ENCODE assay signal across 20 cellular contexts in the genomic region with DNA sequence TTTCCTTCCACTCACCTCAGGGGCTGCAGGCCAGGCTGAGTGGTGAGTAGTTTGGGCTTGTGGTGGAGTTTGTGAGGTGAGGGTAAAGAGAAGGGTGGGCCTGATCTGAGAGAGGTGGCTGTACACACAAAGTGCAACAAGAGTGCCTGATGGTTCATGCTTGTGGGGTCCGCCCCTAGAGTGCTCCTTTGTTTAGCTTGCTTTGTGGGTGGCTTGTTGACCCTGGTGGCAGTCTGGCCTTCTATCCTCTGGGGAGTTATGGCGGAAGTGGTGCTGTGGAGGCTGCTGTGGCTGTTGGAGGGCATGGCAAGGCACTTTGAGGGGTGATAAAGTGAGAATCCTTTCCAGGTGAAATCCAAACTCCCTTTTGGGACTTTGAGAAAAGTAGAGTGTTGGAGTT. TPM values are rescaled to one million over a fixed set of nuclear protein-coding genes. Genes with fewer than 3 reads are reported as not detected.
DNase-seq lines count a peak whose midpoint lies in the region; ATAC-seq and TF ChIP-seq lines count a peak whose summit lies in the region.
"Had no signal": no experiment of that assay in that cellular context is flagged by ENCODE, and none has a peak within 500 bp of the region (broad histone marks: within the 10 kb centered on the region; RNA-seq: fewer than 3 reads in every experiment).

No MANE protein-coding gene starts in this region.

- WGBS in gastroesophageal sphincter (ENCODE audit: low coverage in 1 of 2), 2 donors = 93% methylated on average over 2 of the region's 2 CpGs; no CpG with 5 or more reads in 1 of the 2 donors

- H3K4me1 Mint-ChIP-seq in activated T-helper 1 cell treated with anti-CD3 and anti-CD28 coated beads, Interleukin-12 subunit alpha, Interleukin-12 subunit beta, Interleukin-2, Interleukin-4 antibody, amounts not matched to agents 30 ng/mL and 10 ng/mL and 1 ng/mL, durations not matched to agents 14 hours and 24 hours and 36 hours (ENCODE audit: low read depth) = peaks cover 56% of the 10 kb centered on the region
- peaks cover 53 to 60% (median 54%) of the 10 kb centered on the region in 3 donors for H3K4me1 Mint-ChIP-seq in T-cell

- H3K4me3 Mint-ChIP-seq in activated T-helper 1 cell treated with anti-CD3 and anti-CD28 coated beads, Interleukin-12 subunit alpha, Interleukin-12 subunit beta, Interleukin-2, Interleukin-4 antibody, amounts not matched to agents 30 ng/mL and 10 ng/mL and 1 ng/mL, durations not matched to agents 14 hours and 24 hours and 36 hours = no peak overlapping the region
- peak overlapping the region in 1 of 3 donors; percentile 23 for H3K4me3 Mint-ChIP-seq in T-cell

- no peaks in the 10 kb centered on the region for H3K27me3 Mint-ChIP-seq in activated T-helper 1 cell treated with anti-CD3 and anti-CD28 coated beads, Interleukin-12 subunit alpha, Interleukin-12 subunit beta, Interleukin-2, Interleukin-4 antibody, amounts not matched to agents 30 ng/mL and 10 ng/mL and 1 ng/mL, durations not matched to agents 14 hours and 24 hours and 36 hours (ENCODE audit: insufficient read depth)
- H3K27me3 Mint-ChIP-seq in T-cell = no peaks in the 10 kb centered on the region

- POLR2A ChIA-PET in T-cell (lab: Charles Lee) = no interaction called here

- DNase-seq in GM12865 (ENCODE audit: low read depth) = peak; percentile 41
- DNase-seq in activated T-helper 1 cell treated with anti-CD3 and anti-CD28 coated beads, Interleukin-12 subunit alpha, Interleukin-12 subunit beta, Interleukin-2, Interleukin-4 antibody, amounts not matched to agents 30 ng/mL and 10 ng/mL and 1 ng/mL, durations not matched to agents 14 hours and 24 hours and 36 hours (ENCODE audit: low spot score) = no peak
- DNase-seq in mesenteric fat pad (ENCODE audit: low spot score) = peak; percentile 5
- DNase-seq in nucleus accumbens (lab: John Stamatoyannopoulos, UW) = no peak
- no peak for DNase-seq in T-cell
- DNase-seq: activated T-cell treated with anti-CD3 and anti-CD28 coated beads, Interleukin-2, amount 50 U/mL, for 48 hours; central memory CD4-positive, alpha-beta T cell; effector CD8-positive, alpha-beta T cell; H7; heart right ventricle; KG1; NCI-H1105 treated with DMSO at 0.1 percent for 48 hours; NCI-H82; posterior cingulate gyrus; RPMI8226; stimulated activated CD4-positive, alpha-beta T cell treated with anti-CD3 and anti-CD28 coated beads, Interleukin-2, amount 100 ng/mL, for 48 hours had no signal

- TF ChIP-seq EP300 in gastroesophageal sphincter (IDR thresholded peaks at IDR 0.05) = no peak

- H3K36me3 Mint-ChIP-seq in activated T-helper 1 cell treated with anti-CD3 and anti-CD28 coated beads, Interleukin-12 subunit alpha, Interleukin-12 subunit beta, Interleukin-2, Interleukin-4 antibody, amounts not matched to agents 30 ng/mL and 10 ng/mL and 1 ng/mL, durations not matched to agents 14 hours and 24 hours and 36 hours (ENCODE audit: low read depth) = peaks cover 36% of the 10 kb centered on the region
- H3K36me3 Mint-ChIP-seq in T-cell = peaks cover 42% of the 10 kb centered on the region

- no peaks in the 10 kb centered on the region for H3K27me3 ChIP-seq in gastroesophageal sphincter
- H3K27me3 ChIP-seq: heart right ventricle, vagina had no signal

- peak overlapping the region; percentile 69 for H3K27ac Mint-ChIP-seq in activated T-helper 1 cell treated with anti-CD3 and anti-CD28 coated beads, Interleukin-12 subunit alpha, Interleukin-12 subunit beta, Interleukin-2, Interleukin-4 antibody, amounts not matched to agents 30 ng/mL and 10 ng/mL and 1 ng/mL, durations not matched to agents 14 hours and 24 hours and 36 hours
- H3K27ac Mint-ChIP-seq in T-cell = no peak overlapping the region

- no peak for TF ChIP-seq POLR2A in gastroesophageal sphincter (IDR thresholded peaks at IDR 0.05)

- H3K9me3 Mint-ChIP-seq in activated T-helper 1 cell treated with anti-CD3 and anti-CD28 coated beads, Interleukin-12 subunit alpha, Interleukin-12 subunit beta, Interleukin-2, Interleukin-4 antibody, amounts not matched to agents 30 ng/mL and 10 ng/mL and 1 ng/mL, durations not matched to agents 14 hours and 24 hours and 36 hours = no peaks in the 10 kb centered on the region
- H3K9me3 Mint-ChIP-seq in T-cell = no peaks in the 10 kb centered on the region

- CTCF ChIA-PET in T-cell (lab: Charles Lee) = no interaction called here

- no peaks in the 10 kb centered on the region for H3K9me3 ChIP-seq in gastroesophageal sphincter
- H3K9me3 ChIP-seq: heart right ventricle, vagina had no signal

- no peak for TF ChIP-seq CTCF in GM12865 (IDR thresholded peaks at IDR 0.05; ENCODE audit: insufficient read depth, low read depth, low read length, missing control alignments)
- no peak for TF ChIP-seq CTCF in gastroesophageal sphincter (IDR thresholded peaks at IDR 0.05)

- peaks cover 0 to 40% of the 10 kb centered on the region in 2 donors for H3K36me3 ChIP-seq in gastroesophageal sphincter

- ATAC-seq in HG03442 (IDR thresholded peaks at IDR 0.05; ENCODE audit: unreplicated experiment) = peak; percentile 45
- ATAC-seq in gastroesophageal sphincter = no peak
- ATAC-seq in T-cell (replicated peaks in 1 of 4) = no peak

- H3K4me3 ChIP-seq in GM12865 (ENCODE audit: low read depth, low read length) (no peak overlapping the region), gastroesophageal sphincter (no peak overlapping the region)
- H3K4me3 ChIP-seq: heart right ventricle, lung, vagina had no signal

- H3K27ac ChIP-seq in gastroesophageal sphincter = no peak overlapping the region
- H3K27ac ChIP-seq: heart right ventricle, vagina had no signal

- intact Hi-C loops in activated T-helper 1 cell treated with anti-CD3 and anti-CD28 coated beads, Interleukin-12 subunit alpha, Interleukin-12 subunit beta, Interleukin-2, Interleukin-4 antibody, amounts not matched to agents 30 ng/mL and 10 ng/mL and 1 ng/mL, durations not matched to agents 14 hours and 24 hours and 36 hours (cut with micrococcal nuclease) = no loop called here

- peaks cover 0 to 36% (median 15%) of the 10 kb centered on the region in 3 donors for H3K4me1 ChIP-seq in gastroesophageal sphincter

RNA-seq across cellular contexts. Expression of a gene that starts 10.6 kb away (rescaled TPM):
- 121 TPM in 2 replicates for total RNA-seq in activated T-helper 1 cell treated with anti-CD3 and anti-CD28 coated beads, Interleukin-12 subunit alpha, Interleukin-12 subunit beta, Interleukin-2, Interleukin-4 antibody, amounts not matched to agents 30 ng/mL and 10 ng/mL and 1 ng/mL, durations not matched to agents 14 hours and 24 hours and 36 hours
- total RNA-seq in mesenteric fat pad = 58.8 TPM
- total RNA-seq in gastroesophageal sphincter = 10 to 100 TPM; 85.0 to 99.5 (median 96.3) TPM
- 10 to 100 TPM; 35.1 to 53.6 (median 37.3) TPM for total RNA-seq in T-cell

Comparison
In these comparisons a context has a peak if more than half of its experiments do, and no peak if none do; other contexts are left out.
1. DNase-seq: peak in GM12865 (single experiment) and mesenteric fat pad (single experiment); none in activated T-helper 1 cell treated with anti-CD3 and anti-CD28 coated beads, Interleukin-12 subunit alpha, Interleukin-12 subunit beta, Interleukin-2, Interleukin-4 antibody, amounts not matched to agents 30 ng/mL and 10 ng/mL and 1 ng/mL, durations not matched to agents 14 hours and 24 hours and 36 hours (single experiment), nucleus accumbens (0 of 56) and T-cell (0 of 34).